In genomic region chr9:97132865-97133264, GRCh38 we compare ENCODE assay signal across 26 cellular contexts.
"Had no signal": no experiment of that assay in that cellular context is flagged by ENCODE, and none has a peak within 500 bp of the region (broad histone marks: within the 10 kb centered on the region; RNA-seq: fewer than 3 reads in every experiment).

No MANE protein-coding gene starts in this region.

- H3K4me3 ChIP-seq: heart left ventricle had no signal

- H3K4me1 Mint-ChIP-seq: activated B cell treated with CpG ODN at 0.5 μM for 24 hours; activated CD4-positive, alpha-beta memory T cell treated with anti-CD3 and anti-CD28 coated beads, Interleukin-2, amount 10 ng/mL, durations not matched to agents 7 days and 5 days; activated T-helper 17 cell treated with anti-CD3 and anti-CD28 coated beads, Interleukin-2, amount 50 U/mL, for 72 hours; central memory CD8-positive, alpha-beta T cell had no signal

- H3K4me3 Mint-ChIP-seq: activated B cell treated with CpG ODN at 0.5 μM for 24 hours; activated CD4-positive, alpha-beta memory T cell treated with anti-CD3 and anti-CD28 coated beads, Interleukin-2, amount 10 ng/mL, durations not matched to agents 7 days and 5 days; activated naive CD8-positive, alpha-beta T cell; activated T-cell treated with anti-CD3 and anti-CD28 coated beads, Interleukin-2, amount 50 U/mL, for 4 hours; activated T-helper 17 cell treated with anti-CD3 and anti-CD28 coated beads, Interleukin-2, amount 50 U/mL, for 72 hours; central memory CD8-positive, alpha-beta T cell; T-helper 17 cell; T-helper 2 cell treated with Interferon-gamma antibody and Interleukin-4, amounts not matched to agents 5 μg/mL and 100 μg/mL, for 36 hours had no signal

- H3K36me3 Mint-ChIP-seq: activated naive CD8-positive, alpha-beta T cell had no signal

- H3K36me3 ChIP-seq: brain microvascular endothelial cell, heart left ventricle, WERI-Rb-1 had no signal

- ATAC-seq: activated CD4-positive, CD25-positive, alpha-beta regulatory T cell treated with anti-CD3 and anti-CD28 coated beads, Interleukin-2, amount 50 U/mL, for 24 hours; activated T-cell treated with anti-CD3 and anti-CD28 coated beads, Interleukin-2, amount 50 U/mL, for 4 hours; activated T-helper 17 cell treated with anti-CD3 and anti-CD28 coated beads, Interleukin-2, amount 50 U/mL, for 72 hours; heart left ventricle; T-helper 17 cell had no signal

- H3K9me3 ChIP-seq: heart left ventricle had no signal

- DNase-seq: activated B cell treated with CpG ODN at 0.5 μM for 24 hours; activated CD4-positive, alpha-beta memory T cell treated with anti-CD3 and anti-CD28 coated beads, Interleukin-2, amount 10 ng/mL, durations not matched to agents 7 days and 5 days; activated CD4-positive, alpha-beta T cell treated with anti-CD3 and anti-CD28 coated beads for 48 hours; activated CD8-positive, alpha-beta memory T cell treated with anti-CD3 and anti-CD28 coated beads, Interleukin-2, amount 50 U/mL, for 48 hours; activated effector memory CD4-positive, alpha-beta T cell treated with Interleukin-2 at 50 U/mL for 16 hours; activated gamma-delta T cell treated with Interleukin-2 at 50 U/mL for 16 hours; activated naive CD4-positive, alpha-beta T cell treated with anti-CD3 and anti-CD28 coated beads, Interleukin-2, amount 50 U/mL, for 16 hours; activated naive CD4-positive, alpha-beta T cell treated with Interleukin-2 at 50 U/mL for 16 hours; activated T-cell treated with anti-CD3 and anti-CD28 coated beads for 4 hours; activated T-cell treated with anti-CD3 and anti-CD28 coated beads, Interleukin-2, amount 50 U/mL, for 4 hours; amniotic stem cell; anterior cingulate cortex; brain microvascular endothelial cell; effector memory CD4-positive, alpha-beta T cell; foreskin fibroblast; heart left ventricle; T-helper 1 cell; T-helper 17 cell; T1000; WERI-Rb-1 had no signal

- H3K27me3 ChIP-seq: brain microvascular endothelial cell, heart left ventricle had no signal

- H3K27ac ChIP-seq: brain microvascular endothelial cell, epithelial cell of prostate, heart left ventricle, WERI-Rb-1 had no signal

- H3K9me3 Mint-ChIP-seq: activated B cell treated with CpG ODN at 0.5 μM for 24 hours; activated T-cell treated with anti-CD3 and anti-CD28 coated beads, Interleukin-2, amount 50 U/mL, for 4 hours; activated T-helper 17 cell treated with anti-CD3 and anti-CD28 coated beads, Interleukin-2, amount 50 U/mL, for 72 hours; central memory CD8-positive, alpha-beta T cell; T-helper 2 cell treated with Interferon-gamma antibody and Interleukin-4, amounts not matched to agents 5 μg/mL and 100 μg/mL, for 36 hours had no signal

- H3K4me1 ChIP-seq: heart left ventricle had no signal

- H3K27me3 Mint-ChIP-seq: activated B cell treated with CpG ODN at 0.5 μM for 24 hours; activated CD4-positive, alpha-beta memory T cell treated with anti-CD3 and anti-CD28 coated beads, Interleukin-2, amount 10 ng/mL, durations not matched to agents 7 days and 5 days; activated naive CD8-positive, alpha-beta T cell; activated T-helper 17 cell treated with anti-CD3 and anti-CD28 coated beads, Interleukin-2, amount 50 U/mL, for 72 hours; central memory CD8-positive, alpha-beta T cell; T-helper 17 cell had no signal

- H3K27ac Mint-ChIP-seq: activated B cell treated with CpG ODN at 0.5 μM for 24 hours; activated CD4-positive, alpha-beta memory T cell treated with anti-CD3 and anti-CD28 coated beads, Interleukin-2, amount 10 ng/mL, durations not matched to agents 7 days and 5 days; activated naive CD8-positive, alpha-beta T cell; activated T-helper 17 cell treated with anti-CD3 and anti-CD28 coated beads, Interleukin-2, amount 50 U/mL, for 72 hours; T-helper 17 cell; T-helper 2 cell treated with Interferon-gamma antibody and Interleukin-4, amounts not matched to agents 5 μg/mL and 100 μg/mL, for 36 hours had no signal
